In the genomic region with DNA sequence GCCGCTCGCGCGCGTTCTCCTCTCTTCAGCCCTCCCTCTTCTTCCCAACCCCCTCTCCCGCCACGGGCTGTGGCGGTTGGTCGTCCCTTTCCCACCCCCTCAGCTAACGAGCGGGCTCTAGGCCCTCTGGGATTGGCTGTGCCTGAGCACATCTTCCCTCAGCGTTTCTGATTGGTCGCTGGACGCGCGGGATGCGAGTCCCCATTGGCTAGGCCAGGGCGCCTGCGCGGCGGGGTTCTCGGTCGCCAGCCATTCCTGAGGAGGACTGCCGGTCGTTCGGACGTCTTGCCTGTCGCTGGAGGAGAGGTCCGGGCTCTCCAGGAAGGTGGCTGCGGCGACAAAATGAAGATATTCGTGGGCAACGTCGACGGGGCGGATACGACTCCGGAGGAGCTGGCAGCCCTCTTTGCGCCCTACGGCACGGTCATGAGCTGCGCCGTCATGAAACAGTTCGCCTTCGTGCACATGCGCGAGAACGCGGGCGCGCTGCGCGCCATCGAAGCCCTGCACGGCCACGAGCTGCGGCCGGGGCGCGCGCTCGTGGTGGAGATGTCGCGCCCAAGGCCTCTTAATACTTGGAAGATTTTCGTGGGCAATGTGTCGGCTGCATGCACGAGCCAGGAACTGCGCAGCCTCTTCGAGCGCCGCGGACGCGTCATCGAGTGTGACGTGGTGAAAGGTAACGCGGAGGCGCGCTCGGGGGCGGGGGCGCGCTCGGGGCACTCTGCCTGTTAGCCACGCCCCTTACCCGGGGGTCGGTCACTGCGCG, we compare ENCODE assay signal across 8 cellular contexts. TPM values are rescaled to one million over a fixed set of nuclear protein-coding genes. Genes with fewer than 3 reads are reported as not detected.
A peak's percentile ranks its signal among the peaks of the same experiment; 100 is the strongest.
DNase-seq lines count a peak whose midpoint lies in the region; ATAC-seq and TF ChIP-seq lines count a peak whose summit lies in the region.

A gene with protein sequence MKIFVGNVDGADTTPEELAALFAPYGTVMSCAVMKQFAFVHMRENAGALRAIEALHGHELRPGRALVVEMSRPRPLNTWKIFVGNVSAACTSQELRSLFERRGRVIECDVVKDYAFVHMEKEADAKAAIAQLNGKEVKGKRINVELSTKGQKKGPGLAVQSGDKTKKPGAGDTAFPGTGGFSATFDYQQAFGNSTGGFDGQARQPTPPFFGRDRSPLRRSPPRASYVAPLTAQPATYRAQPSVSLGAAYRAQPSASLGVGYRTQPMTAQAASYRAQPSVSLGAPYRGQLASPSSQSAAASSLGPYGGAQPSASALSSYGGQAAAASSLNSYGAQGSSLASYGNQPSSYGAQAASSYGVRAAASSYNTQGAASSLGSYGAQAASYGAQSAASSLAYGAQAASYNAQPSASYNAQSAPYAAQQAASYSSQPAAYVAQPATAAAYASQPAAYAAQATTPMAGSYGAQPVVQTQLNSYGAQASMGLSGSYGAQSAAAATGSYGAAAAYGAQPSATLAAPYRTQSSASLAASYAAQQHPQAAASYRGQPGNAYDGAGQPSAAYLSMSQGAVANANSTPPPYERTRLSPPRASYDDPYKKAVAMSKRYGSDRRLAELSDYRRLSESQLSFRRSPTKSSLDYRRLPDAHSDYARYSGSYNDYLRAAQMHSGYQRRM (plus strand): TSS at position 252 of the 769 bp plus-strand sequence. CDS start 91 bp downstream, at position 343.

- peak within 1 kb of the TSS; percentile 97 for H3K4me3 ChIP-seq in ACC112 (ENCODE audit: low read depth, low read length)
- peak within 1 kb of the TSS; percentile 66 to 94 (median 68) for H3K4me3 ChIP-seq in breast epithelium
- peak within 1 kb of the TSS; percentile 100 for H3K4me3 ChIP-seq in iPS-18c (ENCODE audit: insufficient read depth, low read depth, low read length)
- H3K4me3 ChIP-seq in skin epidermis: peak within 1 kb of the TSS; percentile 70 to 96 (median 91)

- intact Hi-C loops in breast epithelium (cut with DNase I; ENCODE audit: low total_unique reads): no loop called here

- ATAC-seq in GM18870 (IDR thresholded peaks at IDR 0.05; ENCODE audit: unreplicated experiment) (peak; percentile 85), HG03135 (IDR thresholded peaks at IDR 0.05; ENCODE audit: unreplicated experiment) (peak; percentile 82)

- peaks cover 11% of the 10 kb centered on the region; the same call in 1 of the 2 replicates for H3K36me3 ChIP-seq in ACC112 (ENCODE audit: insufficient read depth, low read length)
- no peaks in the 10 kb centered on the region for H3K36me3 ChIP-seq in breast epithelium

- H3K27ac ChIP-seq in ACC112 (ENCODE audit: low read depth, low read length) (peak within 1 kb of the TSS; percentile 81), VCaP (peak within 1 kb of the TSS; percentile 97), breast epithelium (peak within 1 kb of the TSS; percentile 89 to 98), skin epidermis (peak within 1 kb of the TSS; percentile 77 to 98 (median 93))

- TF ChIP-seq POLR2A in breast epithelium (IDR thresholded peaks at IDR 0.05): peak; percentile 100

- no peaks in the 10 kb centered on the region for H3K27me3 ChIP-seq in ACC112 (ENCODE audit: insufficient read depth, low read length)
- H3K27me3 ChIP-seq in breast epithelium: no peaks in the 10 kb centered on the region

- H3K4me1 ChIP-seq in ACC112 (ENCODE audit: control insufficient read depth, insufficient read depth, low read length, unreplicated experiment) (peaks cover 11% of the 10 kb centered on the region), breast epithelium (peaks cover 0 to 3% of the 10 kb centered on the region in 2 donors)

- DNase-seq in NCI-H2196 treated with DMSO at 0.1 percent for 48 hours (lab: John Stamatoyannopoulos, UW; ENCODE audit: unreplicated experiment) (peak; percentile 98), breast epithelium (ENCODE audit: low spot score in 2 of 2) (peak; percentile 99)

- H3K9me3 ChIP-seq in breast epithelium: no peaks in the 10 kb centered on the region
- H3K9me3 ChIP-seq in iPS-18c (ENCODE audit: control insufficient read depth, insufficient read depth, low read length): no peaks in the 10 kb centered on the region

- TF ChIP-seq CTCF in VCaP (conservative IDR thresholded peaks at IDR 0.05) (no peak), breast epithelium (IDR thresholded peaks at IDR 0.05) (no peak)

- peaks cover 57% of the 10 kb centered on the region for H3K79me2 ChIP-seq in ACC112 (ENCODE audit: control insufficient read depth, insufficient read depth, low read length, unreplicated experiment)

- H2AFZ ChIP-seq in ACC112 (ENCODE audit: low read length, unreplicated experiment): peak within 1 kb of the TSS; percentile 62

RNA-seq across cellular contexts. Expression of the gene that starts here (rescaled TPM):
- total RNA-seq in breast epithelium: 10 to 100 TPM; 42.6 to 55.0 (median 54.6) TPM

Comparison
In these comparisons a context has a peak if more than half of its experiments do, and no peak if none do; other contexts are left out.
1. Peak in every context shown above with its lines: DNase-seq, ATAC-seq, H3K4me3 ChIP-seq and H3K27ac ChIP-seq.